19 cellular contexts compared by ENCODE assay signal in genomic region chr2:25431604-25432003, GRCh38.
DNase-seq lines count a peak whose midpoint lies in the region; ATAC-seq and TF ChIP-seq lines count a peak whose summit lies in the region.
"Had no signal": no experiment of that assay in that cellular context is flagged by ENCODE, and none has a peak within 500 bp of the region (broad histone marks: within the 10 kb centered on the region; RNA-seq: fewer than 3 reads in every experiment).

No MANE protein-coding gene starts in this region.

- H3K36me3 ChIP-seq in KOPT-K1 (ENCODE audit: insufficient read depth, low read length) (no peaks in the 10 kb centered on the region), mucosa of descending colon (ENCODE audit: low read depth) (no peaks in the 10 kb centered on the region), tibial artery (peaks cover 9 to 28% (median 11%) of the 10 kb centered on the region in 3 donors)

- no peaks in the 10 kb centered on the region for H3K4me1 ChIP-seq in mucosa of descending colon (ENCODE audit: low read depth)
- H3K4me1 ChIP-seq in tibial artery: no peaks in the 10 kb centered on the region
- H3K4me1 ChIP-seq: left lung had no signal

- ATAC-seq in GM21390 (IDR thresholded peaks at IDR 0.05; ENCODE audit: unreplicated experiment) (peak; percentile 55), mucosa of descending colon (peak; percentile 31)
- ATAC-seq: activated CD8-positive, alpha-beta T cell treated with anti-CD3 and anti-CD28 coated beads for 36 hours; activated T-cell treated with anti-CD3 and anti-CD28 coated beads, Interleukin-2, amount 50 U/mL, for 4 hours; CD8-positive, alpha-beta T cell; left lung had no signal

- H3K27ac ChIP-seq in KOPT-K1 (ENCODE audit: low read depth, low read length, poor library complexity, severe bottlenecking) (peak overlapping the region; percentile 37), tibial artery (no peak overlapping the region)
- H3K27ac ChIP-seq: left lung, SK-N-MC had no signal

- H3K9me3 ChIP-seq in KOPT-K1 (ENCODE audit: insufficient read depth, low read length, poor library complexity, severe bottlenecking): no peaks in the 10 kb centered on the region
- no peaks in the 10 kb centered on the region for H3K9me3 ChIP-seq in mucosa of descending colon
- no peaks in the 10 kb centered on the region for H3K9me3 ChIP-seq in tibial artery
- H3K9me3 ChIP-seq: left lung had no signal

- TF ChIP-seq CTCF in GM12865 (IDR thresholded peaks at IDR 0.05; ENCODE audit: insufficient read depth, low read depth, low read length, missing control alignments): no peak
- TF ChIP-seq CTCF in mucosa of descending colon (IDR thresholded peaks at IDR 0.05): no peak
- no peak for TF ChIP-seq CTCF in GM20000 (IDR thresholded peaks at IDR 0.05; ENCODE audit: extremely low read depth, missing control alignments)
- no peak for TF ChIP-seq CTCF in tibial artery (IDR thresholded peaks at IDR 0.05)

- DNase-seq in GM12865 (ENCODE audit: low read depth): peak; percentile 70
- DNase-seq in mucosa of descending colon: no peak
- DNase-seq in ACHN: no peak
- no peak for DNase-seq in GDM1 (lab: John Stamatoyannopoulos, UW)
- DNase-seq in GM20000 (ENCODE audit: low spot score): no peak
- no peak for DNase-seq in tibial artery
- DNase-seq: activated CD8-positive, alpha-beta T cell treated with anti-CD3 and anti-CD28 coated beads for 36 hours; activated T-cell treated with anti-CD3 and anti-CD28 coated beads, Interleukin-2, amount 50 U/mL, for 4 hours; CD8-positive, alpha-beta T cell; DMS53; endodermal cell; HCEC 1CT; Kasumi-1; left lung; NCI-H1436; nucleus accumbens had no signal

- H3K4me3 ChIP-seq in GM12865 (ENCODE audit: low read depth, low read length) (no peak overlapping the region), mucosa of descending colon (no peak overlapping the region), tibial artery (no peak overlapping the region)
- H3K4me3 ChIP-seq: left lung, SK-N-MC had no signal

- intact Hi-C loops in mucosa of descending colon (cut with DNase I, micrococcal nuclease): no loop called here
- intact Hi-C loops in tibial artery (cut with DNase I; ENCODE audit: low total_unique reads): no loop called here

- no peaks in the 10 kb centered on the region for H3K27me3 ChIP-seq in tibial artery
- H3K27me3 ChIP-seq: left lung had no signal

- in situ Hi-C loops in ACHN (cut with HindIII; ENCODE audit: low pct_ligation_motif_present, low pct_unique_long_range_greater_than_20kb, low sequenced_read_pairs): no loop called here
